Comparison of ENCODE assay signal across 1 cellular context in the genomic region with DNA sequence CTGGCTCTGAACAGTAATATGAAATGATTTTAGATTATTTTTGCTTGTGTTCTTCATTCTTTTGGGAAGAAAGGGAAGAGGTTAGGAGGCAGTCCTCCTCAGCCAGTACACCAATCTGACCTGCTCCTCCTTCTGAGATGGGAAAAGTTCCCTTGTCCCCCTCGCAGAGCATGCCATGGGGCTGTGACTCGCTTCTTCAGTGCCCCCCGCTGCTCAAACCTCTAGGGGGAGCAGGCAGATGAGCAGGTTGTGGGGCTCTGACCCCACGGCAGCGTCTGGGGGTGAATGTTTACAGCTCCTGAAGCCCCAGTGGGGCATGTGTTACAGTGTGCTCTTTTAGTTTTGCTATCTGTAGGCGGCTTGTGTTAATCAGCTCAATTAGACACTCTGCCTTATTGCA.
TF ChIP-seq lines count a peak whose summit lies in the region.

No MANE protein-coding gene starts in this region.

TF ChIP-seq in K562, 482 proteins besides CTCF, POLR2A, EP300 and RAD21:
- TF ChIP-seq KDM4B (IDR thresholded peaks at IDR 0.05; ENCODE audit: borderline replicate concordance in 2 of 2, low read depth in 1 of 2) (no peak), ZNF175 (CRISPR knock-in tag; IDR thresholded peaks at IDR 0.05; ENCODE audit: low read depth) (no peak), STAG1 (CRISPR knock-in tag; IDR thresholded peaks at IDR 0.05; ENCODE audit: borderline replicate concordance) (no peak)
- TF ChIP-seq, protein P1, sequence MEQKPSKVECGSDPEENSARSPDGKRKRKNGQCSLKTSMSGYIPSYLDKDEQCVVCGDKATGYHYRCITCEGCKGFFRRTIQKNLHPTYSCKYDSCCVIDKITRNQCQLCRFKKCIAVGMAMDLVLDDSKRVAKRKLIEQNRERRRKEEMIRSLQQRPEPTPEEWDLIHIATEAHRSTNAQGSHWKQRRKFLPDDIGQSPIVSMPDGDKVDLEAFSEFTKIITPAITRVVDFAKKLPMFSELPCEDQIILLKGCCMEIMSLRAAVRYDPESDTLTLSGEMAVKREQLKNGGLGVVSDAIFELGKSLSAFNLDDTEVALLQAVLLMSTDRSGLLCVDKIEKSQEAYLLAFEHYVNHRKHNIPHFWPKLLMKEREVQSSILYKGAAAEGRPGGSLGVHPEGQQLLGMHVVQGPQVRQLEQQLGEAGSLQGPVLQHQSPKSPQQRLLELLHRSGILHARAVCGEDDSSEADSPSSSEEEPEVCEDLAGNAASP (IDR thresholded peaks at IDR 0.05): no peak
- TF ChIP-seq, protein P2, sequence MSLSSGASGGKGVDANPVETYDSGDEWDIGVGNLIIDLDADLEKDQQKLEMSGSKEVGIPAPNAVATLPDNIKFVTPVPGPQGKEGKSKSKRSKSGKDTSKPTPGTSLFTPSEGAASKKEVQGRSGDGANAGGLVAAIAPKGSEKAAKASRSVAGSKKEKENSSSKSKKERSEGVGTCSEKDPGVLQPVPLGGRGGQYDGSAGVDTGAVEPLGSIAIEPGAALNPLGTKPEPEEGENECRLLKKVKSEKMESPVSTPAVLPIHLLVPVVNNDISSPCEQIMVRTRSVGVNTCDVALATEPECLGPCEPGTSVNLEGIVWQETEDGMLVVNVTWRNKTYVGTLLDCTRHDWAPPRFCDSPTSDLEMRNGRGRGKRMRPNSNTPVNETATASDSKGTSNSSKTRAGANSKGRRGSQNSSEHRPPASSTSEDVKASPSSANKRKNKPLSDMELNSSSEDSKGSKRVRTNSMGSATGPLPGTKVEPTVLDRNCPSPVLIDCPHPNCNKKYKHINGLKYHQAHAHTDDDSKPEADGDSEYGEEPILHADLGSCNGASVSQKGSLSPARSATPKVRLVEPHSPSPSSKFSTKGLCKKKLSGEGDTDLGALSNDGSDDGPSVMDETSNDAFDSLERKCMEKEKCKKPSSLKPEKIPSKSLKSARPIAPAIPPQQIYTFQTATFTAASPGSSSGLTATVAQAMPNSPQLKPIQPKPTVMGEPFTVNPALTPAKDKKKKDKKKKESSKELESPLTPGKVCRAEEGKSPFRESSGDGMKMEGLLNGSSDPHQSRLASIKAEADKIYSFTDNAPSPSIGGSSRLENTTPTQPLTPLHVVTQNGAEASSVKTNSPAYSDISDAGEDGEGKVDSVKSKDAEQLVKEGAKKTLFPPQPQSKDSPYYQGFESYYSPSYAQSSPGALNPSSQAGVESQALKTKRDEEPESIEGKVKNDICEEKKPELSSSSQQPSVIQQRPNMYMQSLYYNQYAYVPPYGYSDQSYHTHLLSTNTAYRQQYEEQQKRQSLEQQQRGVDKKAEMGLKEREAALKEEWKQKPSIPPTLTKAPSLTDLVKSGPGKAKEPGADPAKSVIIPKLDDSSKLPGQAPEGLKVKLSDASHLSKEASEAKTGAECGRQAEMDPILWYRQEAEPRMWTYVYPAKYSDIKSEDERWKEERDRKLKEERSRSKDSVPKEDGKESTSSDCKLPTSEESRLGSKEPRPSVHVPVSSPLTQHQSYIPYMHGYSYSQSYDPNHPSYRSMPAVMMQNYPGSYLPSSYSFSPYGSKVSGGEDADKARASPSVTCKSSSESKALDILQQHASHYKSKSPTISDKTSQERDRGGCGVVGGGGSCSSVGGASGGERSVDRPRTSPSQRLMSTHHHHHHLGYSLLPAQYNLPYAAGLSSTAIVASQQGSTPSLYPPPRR (CRISPR knock-in tag; IDR thresholded peaks at IDR 0.05; ENCODE audit: borderline replicate concordance): no peak
